10 cellular contexts compared by ENCODE assay signal in the genomic region with DNA sequence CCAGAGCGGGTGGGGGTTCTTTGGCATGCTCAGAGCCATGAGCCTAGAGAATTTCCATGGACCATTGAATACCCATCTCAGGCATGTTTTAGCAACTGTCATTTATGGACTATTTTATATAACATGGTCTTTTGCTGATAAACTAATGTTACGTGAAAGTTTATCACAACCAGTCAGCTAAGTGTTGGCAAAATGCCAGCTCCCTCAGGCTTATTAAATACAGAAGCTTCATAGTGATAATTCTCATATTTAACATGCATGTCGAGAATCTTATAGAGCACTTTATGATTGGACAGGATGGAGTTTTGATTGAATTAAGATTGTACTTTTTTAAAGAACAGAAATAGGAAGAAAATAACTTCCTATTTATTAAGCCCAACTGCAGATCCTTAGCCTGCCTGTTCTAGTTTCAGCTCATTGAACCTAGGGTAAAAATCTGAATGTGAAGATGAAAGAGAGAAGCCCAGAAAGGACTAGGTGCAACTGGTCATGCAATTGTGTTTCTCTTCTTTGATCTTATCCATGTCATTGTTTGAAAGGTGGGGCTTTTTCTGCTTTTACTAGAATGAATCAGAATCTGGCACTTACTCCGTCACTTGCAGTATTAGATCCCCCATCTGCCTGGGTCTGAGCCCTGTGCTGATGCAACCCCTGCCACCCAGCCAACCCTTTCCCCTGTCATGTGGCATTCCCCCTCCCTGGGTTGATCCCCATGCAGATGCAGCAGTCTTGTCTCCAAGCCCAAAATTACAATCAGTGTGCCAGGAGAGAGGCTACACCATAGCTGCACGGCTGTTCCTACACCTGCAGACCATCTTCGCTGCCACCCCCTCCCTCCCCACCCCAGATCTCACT.
A peak's percentile ranks its signal among the peaks of the same experiment; 100 is the strongest.
DNase-seq lines count a peak whose midpoint lies in the region; ATAC-seq and TF ChIP-seq lines count a peak whose summit lies in the region.
"Had no signal": no experiment of that assay in that cellular context is flagged by ENCODE, and none has a peak within 500 bp of the region (broad histone marks: within the 10 kb centered on the region; RNA-seq: fewer than 3 reads in every experiment).

No MANE protein-coding gene starts in this region.

- no peaks in the 10 kb centered on the region for H3K27me3 Mint-ChIP-seq in MCF 10A (ENCODE audit: insufficient read depth, unreplicated experiment)

- WGBS in mammary epithelial cell (ENCODE audit: low coverage, missing lambda C conversion rate): 67% methylated on average over 6 of the region's 6 CpGs

- POLR2A ChIA-PET in MCF 10A (lab: Yijun Ruan, JAX): no interaction called here

- intact Hi-C loops in MCF 10A (cut with micrococcal nuclease) (no loop called here), mammary epithelial cell (cut with micrococcal nuclease) (no loop called here), left colon (cut with DNase I, micrococcal nuclease) (no loop called here)

- H3K27me3 ChIP-seq in mammary epithelial cell (ENCODE audit: insufficient read depth, low read length): peaks cover 2% of the 10 kb centered on the region
- H3K27me3 ChIP-seq: SJCRH30 had no signal

- BruUV-seq in MCF 10A (replicated peaks; lab: Mats Ljungman, UMichigan) (no TSS peak), mammary epithelial cell (replicated peaks; lab: Mats Ljungman, UMichigan) (no TSS peak)

- TF ChIP-seq CTCF in MCF 10A (IDR thresholded peaks at IDR 0.05; ENCODE audit: unreplicated experiment) (no peak), mammary epithelial cell (conservative IDR thresholded peaks at IDR 0.05 in 1 of 2, IDR thresholded peaks at IDR 0.05 in 1 of 2; ENCODE audit: extremely low read depth in 1 of 2, insufficient read depth in 1 of 2, low read depth in 1 of 2, low read length in 2 of 2) (no peak)

- H3K36me3 ChIP-seq in mammary epithelial cell (ENCODE audit: insufficient read depth, low read length): no peaks in the 10 kb centered on the region
- H3K36me3 ChIP-seq: SJCRH30 had no signal

- dilution Hi-C loops in mammary epithelial cell (cut with HindIII; ENCODE audit: low sequenced_read_pairs): no loop called here

- no peak overlapping the region for H3K27ac ChIP-seq in mammary epithelial cell (ENCODE audit: insufficient read depth, low read depth, low read length)
- H3K27ac ChIP-seq: SJCRH30 had no signal

- H3K4me1 Mint-ChIP-seq in MCF 10A (ENCODE audit: insufficient read depth, unreplicated experiment): no peaks in the 10 kb centered on the region

- no peak overlapping the region for H3K27ac Mint-ChIP-seq in MCF 10A (ENCODE audit: low read depth, unreplicated experiment)

- in situ Hi-C loops in mammary epithelial cell (cut with MboI; ENCODE audit: low sequenced_read_pairs in 2 of 2): no loop called here
- in situ Hi-C loops in ACHN (cut with HindIII; ENCODE audit: low pct_ligation_motif_present, low pct_unique_long_range_greater_than_20kb, low sequenced_read_pairs): no loop called here

- H3K9me3 ChIP-seq in mammary epithelial cell (replicated peaks; ENCODE audit: insufficient read depth, low read length): no peaks in the 10 kb centered on the region
- H3K9me3 ChIP-seq: SJCRH30 had no signal

- no peaks in the 10 kb centered on the region for H3K79me2 ChIP-seq in mammary epithelial cell (ENCODE audit: insufficient read depth, low read length)

- H3K4me1 ChIP-seq in mammary epithelial cell (ENCODE audit: insufficient read depth, low read length): no peaks in the 10 kb centered on the region
- H3K4me1 ChIP-seq: SJCRH30 had no signal

- H2AFZ ChIP-seq in mammary epithelial cell (ENCODE audit: low read depth, low read length): no peak overlapping the region

- H3K36me3 Mint-ChIP-seq in MCF 10A (ENCODE audit: insufficient read depth, unreplicated experiment): peaks cover 6% of the 10 kb centered on the region

- DNase-seq in MCF 10A (ENCODE audit: unreplicated experiment): peak; percentile 18
- no peak for DNase-seq in mammary epithelial cell
- DNase-seq in NCI-H2171 (lab: John Stamatoyannopoulos, UW): peak; percentile 23
- DNase-seq in stimulated activated naive CD8-positive, alpha-beta T cell treated with anti-CD3 and anti-CD28 coated beads, Interleukin-15, Interleukin-2, amounts not matched to agents 100 U/mL and 50 U/mL, for 24 hours: peak; percentile 15
- DNase-seq in left colon: no peak
- DNase-seq in ACHN: no peak
- no peak for DNase-seq in amygdala (lab: John Stamatoyannopoulos, UW)
- DNase-seq: KG1 had no signal

- H3K4me3 ChIP-seq in mammary epithelial cell (replicated peaks in 1 of 3; ENCODE audit: insufficient read depth in 1 of 3, low read depth in 2 of 3, low read length in 3 of 3): no peak overlapping the region
- H3K4me3 ChIP-seq: SJCRH30 had no signal

- H3K4me2 ChIP-seq in mammary epithelial cell (ENCODE audit: insufficient read depth, low read depth, low read length): no peak overlapping the region

- H3K4me3 Mint-ChIP-seq in MCF 10A (ENCODE audit: unreplicated experiment): no peak overlapping the region

- H3K9me3 Mint-ChIP-seq in MCF 10A (ENCODE audit: unreplicated experiment): no peaks in the 10 kb centered on the region

- CTCF ChIA-PET in MCF 10A (lab: Yijun Ruan, JAX) (no interaction called here), mammary epithelial cell (lab: Charles Lee; ENCODE audit: low non-redundant PET) (no interaction called here)

- ATAC-seq in HG02642 (IDR thresholded peaks at IDR 0.05; ENCODE audit: poor library complexity, unreplicated experiment): peak; percentile 85
- peak; percentile 83 for ATAC-seq in stimulated activated naive CD8-positive, alpha-beta T cell treated with anti-CD3 and anti-CD28 coated beads, Interleukin-15, Interleukin-2, amounts not matched to agents 100 U/mL and 50 U/mL, for 24 hours
- no peak for ATAC-seq in left colon

- H3K9ac ChIP-seq in mammary epithelial cell (ENCODE audit: insufficient read depth, low read length): no peak overlapping the region

- H4K20me1 ChIP-seq in mammary epithelial cell (ENCODE audit: insufficient read depth, low read length): no peaks in the 10 kb centered on the region

Comparison
In these comparisons a context has a peak if more than half of its experiments do, and no peak if none do; other contexts are left out.
1. DNase-seq: peak in MCF 10A (single experiment), NCI-H2171 (single experiment) and stimulated activated naive CD8-positive, alpha-beta T cell treated with anti-CD3 and anti-CD28 coated beads, Interleukin-15, Interleukin-2, amounts not matched to agents 100 U/mL and 50 U/mL, for 24 hours (single experiment); none in mammary epithelial cell (single experiment), left colon (0 of 2), ACHN (single experiment) and amygdala (0 of 56).